In genomic region chr2:110827518-110827917, GRCh38 we compare ENCODE assay signal across 22 cellular contexts.
"Had no signal": no experiment of that assay in that cellular context is flagged by ENCODE, and none has a peak within 500 bp of the region (broad histone marks: within the 10 kb centered on the region; RNA-seq: fewer than 3 reads in every experiment).

No MANE protein-coding gene starts in this region.

- H3K4me1 Mint-ChIP-seq: activated CD4-positive, alpha-beta memory T cell treated with anti-CD3 and anti-CD28 coated beads, Interleukin-2, amount 10 ng/mL, durations not matched to agents 7 days and 5 days; mesothelial cell of epicardium; nephron progenitor cell had no signal

- H3K4me1 ChIP-seq: spleen, thyroid gland had no signal

- H3K36me3 Mint-ChIP-seq: mesothelial cell of epicardium had no signal

- H3K9me3 ChIP-seq: thyroid gland had no signal

- ATAC-seq: left lobe of liver; stimulated activated naive B cell treated with anti-CD40 and anti-IgM and Interleukin-4, amounts not matched to agents 10 μg/mL and 1 μg/mL and 100 μg/mL, for 72 hours had no signal

- H2AFZ ChIP-seq: hepatocyte had no signal

- H3K27ac Mint-ChIP-seq: activated CD4-positive, alpha-beta memory T cell treated with anti-CD3 and anti-CD28 coated beads, Interleukin-2, amount 10 ng/mL, durations not matched to agents 7 days and 5 days; mesothelial cell of epicardium; nephron progenitor cell; stimulated activated naive B cell treated with anti-CD40 and anti-IgM and Interleukin-4, amounts not matched to agents 10 μg/mL and 1 μg/mL and 100 μg/mL, for 72 hours had no signal

- DNase-seq: activated CD4-positive, alpha-beta memory T cell treated with anti-CD3 and anti-CD28 coated beads, Interleukin-2, amount 10 ng/mL, durations not matched to agents 7 days and 5 days; activated CD4-positive, alpha-beta T cell treated with anti-CD3 and anti-CD28 coated beads for 48 hours; activated CD4-positive, CD25-positive, alpha-beta regulatory T cell; activated CD8-positive, alpha-beta memory T cell treated with anti-CD3 and anti-CD28 coated beads, Interleukin-2, amount 50 U/mL, for 48 hours; activated effector memory CD4-positive, alpha-beta T cell treated with anti-CD3 and anti-CD28 coated beads, Interleukin-2, amount 50 U/mL, for 16 hours; activated naive CD4-positive, alpha-beta T cell treated with anti-CD3 and anti-CD28 coated beads, Interleukin-2, amount 50 U/mL, for 16 hours; activated T-cell treated with anti-CD3 and anti-CD28 coated beads, Interleukin-2, amount 50 U/mL, for 48 hours; amniotic stem cell; foreskin fibroblast; kidney; nephron progenitor cell; occipital lobe; posterior cingulate gyrus; retina; spleen; stimulated activated CD4-positive, alpha-beta T cell treated with anti-CD3 and anti-CD28 coated beads, Interleukin-4, amount 100 ng/mL, for 4 hours; stimulated activated naive B cell treated with anti-CD40 and anti-IgM and Interleukin-4, amounts not matched to agents 10 μg/mL and 1 μg/mL and 100 μg/mL, for 72 hours; thyroid gland had no signal

- H3K27me3 ChIP-seq: cardiac muscle cell, hepatocyte, thyroid gland had no signal

- FAIRE-seq: kidney had no signal

- H3K4me3 ChIP-seq: cardiac muscle cell, hepatocyte, spleen, thyroid gland had no signal

- H3K36me3 ChIP-seq: cardiac muscle cell, spleen, thyroid gland had no signal

- H3K79me2 ChIP-seq: hepatocyte had no signal

- H3K4me3 Mint-ChIP-seq: activated CD4-positive, alpha-beta memory T cell treated with anti-CD3 and anti-CD28 coated beads, Interleukin-2, amount 10 ng/mL, durations not matched to agents 7 days and 5 days; mesothelial cell of epicardium; nephron progenitor cell; stimulated activated naive B cell treated with anti-CD40 and anti-IgM and Interleukin-4, amounts not matched to agents 10 μg/mL and 1 μg/mL and 100 μg/mL, for 72 hours had no signal

- H3K4me2 ChIP-seq: hepatocyte had no signal

- H3K27ac ChIP-seq: cardiac muscle cell, hepatocyte, spleen, thyroid gland had no signal
